In genomic region chr3:99131876-99132275, GRCh38 we compare ENCODE assay signal across 1 cellular context.
TF ChIP-seq lines count a peak whose summit lies in the region.

No MANE protein-coding gene starts in this region.

TF ChIP-seq in HepG2, 621 proteins besides CTCF, POLR2A, EP300 and RAD21 (continued from another document):
- no peak for TF ChIP-seq ZNF142 (CRISPR knock-in tag; IDR thresholded peaks at IDR 0.05)
TF ChIP-seq in HepG2: peak in this region for 0.
